In genomic region chr5:82418608-82418950, GRCh38 we compare ENCODE assay signal across 1 cellular context.
TF ChIP-seq lines count a peak whose summit lies in the region.

No MANE protein-coding gene starts in this region.

TF ChIP-seq in HCT116, 20 proteins besides CTCF, POLR2A, EP300 and RAD21 (continued from another document):
- TF ChIP-seq ELF1 (IDR thresholded peaks at IDR 0.05; ENCODE audit: borderline replicate concordance, low read depth): no peak
- no peak for TF ChIP-seq CBX3 (IDR thresholded peaks at IDR 0.05; ENCODE audit: low read depth)
- no peak for TF ChIP-seq FOSL1 (IDR thresholded peaks at IDR 0.05; ENCODE audit: low read depth)
- TF ChIP-seq CEBPB (IDR thresholded peaks at IDR 0.05; ENCODE audit: low read depth): no peak
- no peak for TF ChIP-seq MAX (IDR thresholded peaks at IDR 0.05)
- TF ChIP-seq TCF7L2 (IDR thresholded peaks at IDR 0.05; ENCODE audit: borderline replicate concordance, extremely low read depth, insufficient read depth, insufficient read length): no peak
- no peak for TF ChIP-seq POLR2AphosphoS5 (IDR thresholded peaks at IDR 0.05; ENCODE audit: low read depth, low read length)
- TF ChIP-seq SRF (IDR thresholded peaks at IDR 0.05; ENCODE audit: low read depth): no peak
- no peak for TF ChIP-seq SIN3A (IDR thresholded peaks at IDR 0.05; ENCODE audit: low read depth)
- no peak for TF ChIP-seq ZFX (IDR thresholded peaks at IDR 0.05)
- no peak for TF ChIP-seq YY1 (IDR thresholded peaks at IDR 0.05; ENCODE audit: extremely low read depth, insufficient replicate concordance, low read depth, low read length)
